In the genomic region with DNA sequence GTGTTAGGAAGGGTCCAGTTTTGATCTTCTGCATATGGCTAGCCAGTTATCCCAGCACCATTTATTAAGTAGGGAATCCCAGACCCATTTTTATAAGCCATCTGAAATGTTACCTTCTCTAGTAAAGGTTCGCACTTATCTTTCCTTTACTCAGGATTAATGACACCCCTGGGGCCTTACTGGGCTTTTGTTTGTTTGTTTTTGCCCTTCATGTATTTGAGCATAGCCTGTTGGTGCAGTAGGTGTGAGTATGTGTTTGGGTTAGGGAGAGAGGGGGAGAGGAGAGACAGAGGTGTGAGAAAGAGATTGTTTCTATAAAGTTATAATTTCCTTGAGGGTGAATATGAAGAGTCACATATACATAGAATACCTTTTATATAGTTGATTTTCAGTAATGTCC, we compare ENCODE assay signal across 18 cellular contexts.
"Had no signal": no experiment of that assay in that cellular context is flagged by ENCODE, and none has a peak within 500 bp of the region (broad histone marks: within the 10 kb centered on the region; RNA-seq: fewer than 3 reads in every experiment).

No MANE protein-coding gene starts in this region.

- H3K4me3 Mint-ChIP-seq: activated B cell treated with CpG ODN at 0.5 μM for 24 hours; activated CD8-positive, alpha-beta T cell treated with anti-CD3 and anti-CD28 coated beads, Interleukin-2, amount 10 ng/mL, durations not matched to agents 7 days and 5 days; naive thymus-derived CD8-positive, alpha-beta T cell had no signal

- H3K4me2 ChIP-seq: hepatocyte had no signal

- H2AFZ ChIP-seq: hepatocyte had no signal

- H3K9me3 Mint-ChIP-seq: activated naive CD4-positive, alpha-beta T cell treated with anti-CD3 and anti-CD28 coated beads, Interleukin-2, amount 50 U/mL, for 72 hours had no signal

- H3K27ac ChIP-seq: hepatocyte had no signal

- H3K4me3 ChIP-seq: hepatocyte had no signal

- H3K79me2 ChIP-seq: hepatocyte had no signal

- H3K27ac Mint-ChIP-seq: activated B cell treated with CpG ODN at 0.5 μM for 24 hours; activated CD8-positive, alpha-beta T cell treated with anti-CD3 and anti-CD28 coated beads, Interleukin-2, amount 10 ng/mL, durations not matched to agents 7 days and 5 days; activated naive CD4-positive, alpha-beta T cell treated with anti-CD3 and anti-CD28 coated beads, Interleukin-2, amount 50 U/mL, for 72 hours; naive thymus-derived CD8-positive, alpha-beta T cell had no signal

- H3K36me3 Mint-ChIP-seq: activated naive CD4-positive, alpha-beta T cell treated with anti-CD3 and anti-CD28 coated beads, Interleukin-2, amount 50 U/mL, for 72 hours had no signal

- DNase-seq: activated B cell treated with CpG ODN at 0.5 μM for 24 hours; activated CD4-positive, alpha-beta T cell treated with anti-CD3 and anti-CD28 coated beads for 48 hours; activated CD8-positive, alpha-beta memory T cell treated with anti-CD3 and anti-CD28 coated beads, Interleukin-2, amount 50 U/mL, for 4 hours; activated CD8-positive, alpha-beta T cell treated with anti-CD3 and anti-CD28 coated beads, Interleukin-2, amount 10 ng/mL, durations not matched to agents 7 days and 5 days; activated effector memory CD4-positive, alpha-beta T cell treated with anti-CD3 and anti-CD28 coated beads, Interleukin-2, amount 50 U/mL, for 16 hours; activated T-cell treated with anti-CD3 and anti-CD28 coated beads, Interleukin-2, amount 50 U/mL, for 48 hours; islet precursor cell; naive thymus-derived CD8-positive, alpha-beta T cell; occipital lobe; right cardiac atrium; small intestine; stimulated activated CD4-positive, alpha-beta T cell treated with anti-CD3 and anti-CD28 coated beads, Interleukin-4, amount 100 ng/mL, for 24 hours; stimulated activated naive CD4-positive, alpha-beta T cell treated with Interleukin-2 at 50 U/mL for 16 hours; substantia nigra; T-helper 2 cell; trophoblast cell had no signal

- H3K4me1 Mint-ChIP-seq: activated B cell treated with CpG ODN at 0.5 μM for 24 hours; naive thymus-derived CD8-positive, alpha-beta T cell had no signal

- H3K27me3 ChIP-seq: hepatocyte had no signal
